8 cellular contexts compared by ENCODE assay signal in the genomic region with DNA sequence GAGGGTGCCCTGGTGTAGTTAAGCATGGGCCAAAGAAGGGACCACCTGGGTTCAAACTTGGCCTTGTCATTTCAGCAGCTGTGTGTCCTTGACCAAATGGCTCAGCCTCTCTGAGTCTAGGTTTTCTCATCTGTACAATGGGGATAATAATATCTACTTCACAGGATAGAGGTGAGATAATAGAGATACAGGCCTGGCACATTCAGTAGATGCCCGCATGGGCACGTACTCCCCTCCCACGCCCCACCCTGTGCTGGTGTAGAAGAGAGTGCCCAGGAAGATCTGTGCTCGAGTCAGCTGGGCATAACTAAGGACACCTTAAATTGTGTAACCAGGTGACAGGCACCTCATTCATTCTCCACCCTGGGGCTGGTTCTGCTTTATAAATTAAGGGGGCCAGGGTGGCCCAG. TPM values are rescaled to one million over a fixed set of nuclear protein-coding genes. Genes with fewer than 3 reads are reported as not detected.
A peak's percentile ranks its signal among the peaks of the same experiment; 100 is the strongest.
DNase-seq lines count a peak whose midpoint lies in the region; ATAC-seq and TF ChIP-seq lines count a peak whose summit lies in the region.

No MANE protein-coding gene starts in this region.

- H3K4me3 ChIP-seq in CD4-positive, alpha-beta memory T cell (ENCODE audit: low read length in 2 of 2), result peak overlapping the region; percentile 69 to 91
- H3K4me3 ChIP-seq in lower lobe of right lung (peak overlapping the region; percentile 56), H7 (ENCODE audit: insufficient read depth, low read depth, low read length) (no peak overlapping the region)

- H3K36me3 ChIP-seq in CD4-positive, alpha-beta memory T cell (ENCODE audit: insufficient read depth, low read length), result no peaks in the 10 kb centered on the region
- H3K36me3 ChIP-seq in lower lobe of right lung, result no peaks in the 10 kb centered on the region
- H3K36me3 ChIP-seq in H7 (replicated peaks; ENCODE audit: control insufficient read depth, insufficient read depth, low read length), result no peaks in the 10 kb centered on the region

- H3K27me3 ChIP-seq in CD4-positive, alpha-beta memory T cell (ENCODE audit: insufficient read depth, low read length), result no peaks in the 10 kb centered on the region
- H3K27me3 ChIP-seq in lower lobe of right lung (ENCODE audit: low read depth) (no peaks in the 10 kb centered on the region), H7 (ENCODE audit: control insufficient read depth, insufficient read depth, low read length) (no peaks in the 10 kb centered on the region)

- H3K4me3 Mint-ChIP-seq in CD4-positive, alpha-beta memory T cell, result peak overlapping the region; percentile 91 to 99 (median 92)
- peak overlapping the region; percentile 93 to 96 (median 93) for H3K4me3 Mint-ChIP-seq in T-cell

- peak; percentile 21 for ATAC-seq in GM21528 (IDR thresholded peaks at IDR 0.05; ENCODE audit: low FRiP score, unreplicated experiment)
- peak; percentile 24 to 33 (median 26) for ATAC-seq in T-cell (replicated peaks in 1 of 4)
- peak; percentile 24 to 39 for ATAC-seq in lower lobe of right lung

- no peaks in the 10 kb centered on the region for H3K9me3 ChIP-seq in CD4-positive, alpha-beta memory T cell (ENCODE audit: control insufficient read depth in 1 of 2, low read length in 2 of 2)
- H3K9me3 ChIP-seq in lower lobe of right lung, result no peaks in the 10 kb centered on the region

- intact Hi-C loops in CD4-positive, alpha-beta memory T cell (cut with micrococcal nuclease), result no loop called here
- intact Hi-C loops in lower lobe of right lung (cut with DNase I), result no loop called here

- peak in 1 of 5 donors; percentile 10 for DNase-seq in CD4-positive, alpha-beta memory T cell
- DNase-seq in T-cell, result peak in 1 of 34 experiments; percentile 15
- no peak for DNase-seq in lower lobe of right lung
- no peak for DNase-seq in H7
- DNase-seq in NOMO-1 treated with dmso at 0.1 percent for 144 hours (lab: John Stamatoyannopoulos, UW; ENCODE audit: unreplicated experiment), result no peak
- no peak for DNase-seq in NCI-H748 (lab: John Stamatoyannopoulos, UW; ENCODE audit: unreplicated experiment)
- no peak for DNase-seq in DMS79 (lab: John Stamatoyannopoulos, UW)

- H3K27ac Mint-ChIP-seq in CD4-positive, alpha-beta memory T cell, result peak overlapping the region; percentile 91 to 99 (median 96)
- peak overlapping the region; percentile 95 to 97 for H3K27ac Mint-ChIP-seq in T-cell

- CTCF ChIA-PET in CD4-positive, alpha-beta memory T cell (lab: Charles Lee; ENCODE audit: partially characterized antibody), result interaction anchor here (1.1 to 2.5 kb wide), 7 partner anchors 8 to 121 kb away, joined by 3 to 12 read pairs (median 7); a partner anchor contains a TSS
- CTCF ChIA-PET in T-cell (lab: Charles Lee), result interaction anchor here (0.6 to 2.1 kb wide), 6 partner anchors 8 to 334 kb away, joined by 3 to 14 read pairs (median 8); a partner anchor contains a TSS

- TF ChIP-seq CTCF in lower lobe of right lung (IDR thresholded peaks at IDR 0.05), result no peak

- peaks cover 0 to 9% of the 10 kb centered on the region in 2 donors for H3K36me3 Mint-ChIP-seq in CD4-positive, alpha-beta memory T cell
- H3K36me3 Mint-ChIP-seq in T-cell, result no peaks in the 10 kb centered on the region

- POLR2A ChIA-PET in CD4-positive, alpha-beta memory T cell (lab: Charles Lee; ENCODE audit: partially characterized antibody), result interaction anchor here (0.6 to 5.0 kb wide), 12 partner anchors 8 to 553 kb away, joined by 4 to 73 read pairs (median 7); a partner anchor contains a TSS
- POLR2A ChIA-PET in T-cell (lab: Charles Lee), result interaction anchor here (0.6 to 1.6 kb wide), 7 partner anchors 8 to 912 kb away, joined by 3 to 10 read pairs (median 4); a partner anchor contains a TSS

- H3K9me3 Mint-ChIP-seq in CD4-positive, alpha-beta memory T cell, result no peaks in the 10 kb centered on the region
- no peaks in the 10 kb centered on the region for H3K9me3 Mint-ChIP-seq in T-cell

- H3K27me3 Mint-ChIP-seq in CD4-positive, alpha-beta memory T cell, result no peaks in the 10 kb centered on the region
- H3K27me3 Mint-ChIP-seq in T-cell, result no peaks in the 10 kb centered on the region

- H3K4me1 Mint-ChIP-seq in CD4-positive, alpha-beta memory T cell, result peaks cover 29 to 62% (median 42%) of the 10 kb centered on the region in 4 donors
- peaks cover 64 to 67% (median 66%) of the 10 kb centered on the region in 3 donors for H3K4me1 Mint-ChIP-seq in T-cell

- peak overlapping the region; percentile 79 for H3K27ac ChIP-seq in CD4-positive, alpha-beta memory T cell (ENCODE audit: low read depth, low read length)
- peak overlapping the region; percentile 83 for H3K27ac ChIP-seq in lower lobe of right lung

- H3K4me1 ChIP-seq in CD4-positive, alpha-beta memory T cell (ENCODE audit: insufficient read depth, low read length), result peaks cover 46% of the 10 kb centered on the region
- H3K4me1 ChIP-seq in lower lobe of right lung, result peaks cover 21% of the 10 kb centered on the region

RNA-seq across cellular contexts. Expression of a gene that starts 8.4 kb away (rescaled TPM):
- total RNA-seq in CD4-positive, alpha-beta memory T cell, result 10 to 100 TPM; 20.3 to 20.8 TPM
- polyA plus RNA-seq in CD4-positive, alpha-beta memory T cell, result 10 to 100 TPM; 17.5 to 24.9 TPM
- total RNA-seq in T-cell, result 10 to 100 TPM; 14.8 to 25.2 (median 21.9) TPM
- total RNA-seq in lower lobe of right lung, result 22.2 TPM
- total RNA-seq in H7 (2014; rRNA removed; shearing (Covaris generic)), result 6.7 and 9.9 TPM in 2 replicates

RNA-seq across cellular contexts. Expression of a gene that starts 21.1 kb away (rescaled TPM):
- total RNA-seq in CD4-positive, alpha-beta memory T cell, result 10 to 100 TPM; 14.0 TPM
- polyA plus RNA-seq in CD4-positive, alpha-beta memory T cell, result 10 to 100 TPM; 34.8 to 50.4 TPM
- total RNA-seq in T-cell (10 to 100 TPM; 10.3 to 20.1 (median 12.9) TPM), lower lobe of right lung (65.8 TPM)
- total RNA-seq in H7 (2014; rRNA removed; shearing (Covaris generic)), result 11.1 and 13.5 TPM in 2 replicates
